8 cellular contexts compared by ENCODE assay signal in the genomic region with DNA sequence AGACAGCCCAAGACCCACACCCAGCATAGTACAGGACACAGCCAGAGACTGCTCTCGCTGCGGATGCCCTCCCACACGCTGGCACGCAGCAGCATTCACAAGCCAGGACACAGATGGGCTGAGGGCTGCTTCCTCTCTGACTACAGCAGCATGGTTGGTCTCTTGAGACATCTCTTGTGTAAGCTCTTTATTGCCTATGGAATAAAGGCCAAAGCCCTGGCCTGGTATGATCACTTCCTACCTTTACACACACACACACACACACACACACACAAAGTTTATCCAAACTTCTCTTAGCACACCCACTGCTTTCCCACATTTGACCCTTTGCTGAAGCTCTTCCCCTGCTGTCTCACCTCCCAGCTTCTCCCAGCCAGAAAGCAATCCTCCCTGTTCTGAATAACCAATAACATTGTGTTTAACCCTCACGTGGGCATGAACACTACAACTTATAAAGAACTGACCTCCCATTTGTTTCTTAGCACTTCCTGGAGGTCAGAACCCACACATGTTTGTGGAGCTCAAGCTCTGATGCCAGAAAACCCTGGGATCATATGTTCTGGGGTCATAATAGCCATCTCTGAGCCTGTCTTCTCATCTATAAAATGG. TPM values are rescaled to one million over a fixed set of nuclear protein-coding genes. Genes with fewer than 3 reads are reported as not detected.
A peak's percentile ranks its signal among the peaks of the same experiment; 100 is the strongest.
DNase-seq lines count a peak whose midpoint lies in the region; ATAC-seq, FAIRE-seq and TF ChIP-seq lines count a peak whose summit lies in the region.

No MANE protein-coding gene starts in this region.

- no peak for TF ChIP-seq CTCF in AG09319 (IDR thresholded peaks at IDR 0.05; ENCODE audit: low read depth, low read length)
- no peak for TF ChIP-seq CTCF in GM20000 (IDR thresholded peaks at IDR 0.05; ENCODE audit: extremely low read depth, missing control alignments)
- TF ChIP-seq CTCF in endothelial cell of umbilical vein (IDR thresholded peaks at IDR 0.05; ENCODE audit: extremely low read depth in 1 of 2, insufficient read depth in 1 of 2, low read depth in 1 of 2, low read length in 2 of 2) = no peak

- H3K4me1 ChIP-seq in endothelial cell of umbilical vein (ENCODE audit: control insufficient read depth, extremely low read depth, insufficient read depth, low read length) = peaks cover 31% of the 10 kb centered on the region

- H3K4me3 ChIP-seq in SK-N-MC (peak overlapping the region; percentile 97), endothelial cell of umbilical vein (replicated peaks in 1 of 3; ENCODE audit: insufficient read depth in 1 of 3, low read depth in 1 of 3, low read length in 3 of 3) (peak overlapping the region in 1 of 3 experiments; percentile 73)

- H4K20me1 ChIP-seq in endothelial cell of umbilical vein (replicated peaks; ENCODE audit: control insufficient read depth, extremely low read depth, insufficient read depth, low read length) = peaks cover 11% of the 10 kb centered on the region

- BruUV-seq in endothelial cell of umbilical vein (replicated peaks; lab: Mats Ljungman, UMichigan) = no TSS peak

- H3K9ac ChIP-seq in SK-N-MC (ENCODE audit: insufficient read length) = no peak overlapping the region
- peak overlapping the region; percentile 92 for H3K9ac ChIP-seq in endothelial cell of umbilical vein (replicated peaks; ENCODE audit: extremely low read depth, insufficient read depth, low read length)

- peak overlapping the region in 1 of 2 donors; percentile 4 for H3K27ac Mint-ChIP-seq in natural killer cell treated with Interleukin-12 subunit alpha and Interleukin-12 subunit beta and Interleukin-15 and Interleukin-18, amount 100 ng/mL, for 72 hours

- no peaks in the 10 kb centered on the region for H3K27me3 Mint-ChIP-seq in natural killer cell treated with Interleukin-12 subunit alpha and Interleukin-12 subunit beta and Interleukin-15 and Interleukin-18, amount 100 ng/mL, for 72 hours

- peaks cover 27 to 36% of the 10 kb centered on the region in 2 donors for H3K4me1 Mint-ChIP-seq in natural killer cell treated with Interleukin-12 subunit alpha and Interleukin-12 subunit beta and Interleukin-15 and Interleukin-18, amount 100 ng/mL, for 72 hours (ENCODE audit: low read depth in 2 of 2)

- H3K79me2 ChIP-seq in endothelial cell of umbilical vein (ENCODE audit: control insufficient read depth, insufficient read depth, low read length) = peaks cover 35% of the 10 kb centered on the region

- ATAC-seq in natural killer cell treated with Interleukin-12 subunit alpha and Interleukin-12 subunit beta and Interleukin-15 and Interleukin-18, amount 100 ng/mL, for 72 hours = no peak
- ATAC-seq in GM21367 (IDR thresholded peaks at IDR 0.05; ENCODE audit: unreplicated experiment) (no peak), HG03135 (IDR thresholded peaks at IDR 0.05; ENCODE audit: unreplicated experiment) (no peak)

- no peaks in the 10 kb centered on the region for H3K36me3 ChIP-seq in SK-N-MC (ENCODE audit: insufficient read depth, low read length)
- no peaks in the 10 kb centered on the region for H3K36me3 ChIP-seq in endothelial cell of umbilical vein (ENCODE audit: control insufficient read depth in 2 of 2, extremely low read depth in 1 of 2, insufficient read depth in 2 of 2, low read length in 2 of 2)

- intact Hi-C loops in endothelial cell of umbilical vein (cut with micrococcal nuclease) = loop anchor here (2.0 kb wide), 1 partner anchor 37 kb away; no protein-coding TSS in a partner anchor

- peak; percentile 38 for TF ChIP-seq POLR2A in endothelial cell of umbilical vein (IDR thresholded peaks at IDR 0.05; ENCODE audit: low read depth, low read length)

- H3K9me3 Mint-ChIP-seq in natural killer cell treated with Interleukin-12 subunit alpha and Interleukin-12 subunit beta and Interleukin-15 and Interleukin-18, amount 100 ng/mL, for 72 hours = no peaks in the 10 kb centered on the region

- dilution Hi-C loops in endothelial cell of umbilical vein (cut with MboI; ENCODE audit: extremely low pct_ligation_motif_present, low sequenced_read_pairs) = no loop called here

- peak overlapping the region; percentile 29 for H2AFZ ChIP-seq in endothelial cell of umbilical vein (ENCODE audit: low read depth, low read length)

- H3K9me3 ChIP-seq in SK-N-MC (ENCODE audit: low read depth, low read length) = no peaks in the 10 kb centered on the region
- no peaks in the 10 kb centered on the region for H3K9me3 ChIP-seq in endothelial cell of umbilical vein (replicated peaks; ENCODE audit: control insufficient read depth, insufficient read depth, low read length)

- H3K4me2 ChIP-seq in endothelial cell of umbilical vein (ENCODE audit: insufficient read depth, low read length) = peak overlapping the region; percentile 57

- no peaks in the 10 kb centered on the region for H3K9me1 ChIP-seq in endothelial cell of umbilical vein (replicated peaks; ENCODE audit: control insufficient read depth, extremely low read depth, insufficient read depth, low read length)

- H3K4me3 Mint-ChIP-seq in natural killer cell treated with Interleukin-12 subunit alpha and Interleukin-12 subunit beta and Interleukin-15 and Interleukin-18, amount 100 ng/mL, for 72 hours = peak overlapping the region; percentile 96

- no peaks in the 10 kb centered on the region for H3K27me3 ChIP-seq in endothelial cell of umbilical vein (ENCODE audit: control insufficient read depth in 2 of 2, insufficient read depth in 2 of 2, low read length in 2 of 2)

- peak overlapping the region; percentile 37; the same call in 1 of the 2 replicates for H3K27ac ChIP-seq in SK-N-MC
- H3K27ac ChIP-seq in endothelial cell of umbilical vein (ENCODE audit: insufficient read depth, low read depth, low read length) = peak overlapping the region; percentile 77

- FAIRE-seq in endothelial cell of umbilical vein (lab: Jason Lieb, UNC) = peak; percentile 96

- CTCF ChIA-PET in endothelial cell of umbilical vein (lab: Charles Lee) = interaction anchor here (0.5 to 13.1 kb wide), 5 partner anchors 9 to 108 kb away, joined by 3 to 129 read pairs (median 34); no protein-coding TSS in a partner anchor

- no peaks in the 10 kb centered on the region for H3K36me3 Mint-ChIP-seq in natural killer cell treated with Interleukin-12 subunit alpha and Interleukin-12 subunit beta and Interleukin-15 and Interleukin-18, amount 100 ng/mL, for 72 hours

- DNase-seq in AG09319 (ENCODE audit: extremely low read depth, low read depth) (peak; percentile 78), GM20000 (ENCODE audit: low spot score) (peak; percentile 49), SK-N-MC (ENCODE audit: low read depth, low spot score) (no peak), endothelial cell of umbilical vein (ENCODE audit: low read depth, low spot score) (peak; percentile 91), amniotic stem cell (lab: John Stamatoyannopoulos, UW) (no peak)
- DNase-seq in natural killer cell treated with Interleukin-12 subunit alpha and Interleukin-12 subunit beta and Interleukin-15 and Interleukin-18, amount 100 ng/mL, for 72 hours (ENCODE audit: low spot score) = no peak

- POLR2A ChIA-PET in endothelial cell of umbilical vein (lab: Charles Lee) = interaction anchor here (0.9 to 3.6 kb wide), 4 partner anchors 10 to 58 kb away, joined by 3 to 12 read pairs (median 4); no protein-coding TSS in a partner anchor

TF ChIP-seq in endothelial cell of umbilical vein, 7 proteins besides CTCF, POLR2A, EP300 and RAD21:
- TF ChIP-seq MAX (IDR thresholded peaks at IDR 0.05; ENCODE audit: insufficient read depth, insufficient read length) (peak; percentile 87), EZH2 (IDR thresholded peaks at IDR 0.05; ENCODE audit: borderline replicate concordance, low read depth, low read length, severe bottlenecking) (no peak), FOS (IDR thresholded peaks at IDR 0.05; ENCODE audit: borderline replicate concordance, insufficient read depth, low read length) (no peak)

RNA-seq across cellular contexts. Expression of gene LUZP1, which starts 1.2 kb away (rescaled TPM):
- 82.4 and 92.3 TPM in 2 replicates for total RNA-seq in endothelial cell of umbilical vein
- 24.0 and 26.3 TPM in 2 replicates for polyA plus RNA-seq in endothelial cell of umbilical vein
- polyA plus RNA-seq in endothelial cell of umbilical vein (2011; cell fraction: cytosol; rRNA removed) = 27.7 and 27.9 TPM in 2 replicates
- 51.3 and 61.7 TPM in 2 replicates for polyA plus RNA-seq in endothelial cell of umbilical vein (2011; cell fraction: nucleus; rRNA removed)
- 48.4 and 60.7 TPM in 2 replicates for polyA plus RNA-seq in endothelial cell of umbilical vein (2012)
- polyA minus RNA-seq in endothelial cell of umbilical vein = 84.2 and 92.3 TPM in 2 replicates
- polyA minus RNA-seq in endothelial cell of umbilical vein (2011; cell fraction: cytosol; rRNA and poly(A)+ RNA removed) = 12.7 TPM
- 58.7 and 84.7 TPM in 2 replicates for polyA minus RNA-seq in endothelial cell of umbilical vein (2011; cell fraction: nucleus; rRNA and poly(A)+ RNA removed)
- 10 to 100 TPM; 42.7 to 43.1 TPM for total RNA-seq in natural killer cell treated with Interleukin-12 subunit alpha and Interleukin-12 subunit beta and Interleukin-15 and Interleukin-18, amount 100 ng/mL, for 72 hours

RNA-seq across cellular contexts. Expression of gene HTR1D, which starts 47.5 kb away (rescaled TPM):
- total RNA-seq in endothelial cell of umbilical vein = 1.5 and 2.2 TPM in 2 replicates
- polyA plus RNA-seq in endothelial cell of umbilical vein = 1.9 TPM in 2 replicates
- polyA plus RNA-seq in endothelial cell of umbilical vein (2011; cell fraction: cytosol; rRNA removed) = 1.8 TPM in 2 replicates
- polyA plus RNA-seq in endothelial cell of umbilical vein (2011; cell fraction: nucleus; rRNA removed) = 0.91 and 0.98 TPM in 2 replicates
- polyA plus RNA-seq in endothelial cell of umbilical vein (2012) = 4.3 and 5.4 TPM in 2 replicates
- 0.93 and 1.6 TPM in 2 replicates for polyA minus RNA-seq in endothelial cell of umbilical vein
- 3.3 TPM for polyA minus RNA-seq in endothelial cell of umbilical vein (2011; cell fraction: cytosol; rRNA and poly(A)+ RNA removed)
- 0.96 and 1.1 TPM in 2 replicates for polyA minus RNA-seq in endothelial cell of umbilical vein (2011; cell fraction: nucleus; rRNA and poly(A)+ RNA removed)
- total RNA-seq in natural killer cell treated with Interleukin-12 subunit alpha and Interleukin-12 subunit beta and Interleukin-15 and Interleukin-18, amount 100 ng/mL, for 72 hours = not detected

Comparison
In these comparisons a context has a peak if more than half of its experiments do, and no peak if none do; other contexts are left out.
1. DNase-seq: peak in AG09319 (single experiment), GM20000 (single experiment) and endothelial cell of umbilical vein (single experiment); none in SK-N-MC (single experiment), natural killer cell treated with Interleukin-12 subunit alpha and Interleukin-12 subunit beta and Interleukin-15 and Interleukin-18, amount 100 ng/mL, for 72 hours (single experiment) and amniotic stem cell (single experiment).